10 cellular contexts compared by ENCODE assay signal in the genomic region with DNA sequence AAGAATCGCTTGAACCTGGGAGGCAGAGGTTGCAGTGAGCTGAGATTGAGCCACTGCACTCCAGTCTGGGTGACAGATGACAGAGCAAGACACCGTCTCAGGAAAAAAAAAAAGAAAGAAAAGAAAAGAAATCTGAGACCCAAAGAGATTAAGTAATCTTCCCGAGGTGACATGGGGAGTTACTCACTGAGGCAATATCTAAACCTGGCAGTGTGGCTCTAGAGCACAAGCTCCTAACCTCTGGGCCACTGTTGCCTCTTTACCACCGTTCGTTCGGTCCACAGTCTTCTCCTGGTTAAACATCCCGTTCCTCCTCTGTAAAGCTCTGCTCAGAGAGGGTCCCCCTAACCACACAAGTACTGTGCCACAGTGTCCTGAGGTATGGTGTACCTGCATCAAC. TPM values are rescaled to one million over a fixed set of nuclear protein-coding genes. Genes with fewer than 3 reads are reported as not detected.
DNase-seq lines count a peak whose midpoint lies in the region; ATAC-seq and TF ChIP-seq lines count a peak whose summit lies in the region.
"Had no signal": no experiment of that assay in that cellular context is flagged by ENCODE, and none has a peak within 500 bp of the region (broad histone marks: within the 10 kb centered on the region; RNA-seq: fewer than 3 reads in every experiment).

No MANE protein-coding gene starts in this region.

- H3T11ph ChIP-seq in H9 (ENCODE audit: low read length), result no peak overlapping the region

- H3K23ac ChIP-seq in H9 (ENCODE audit: insufficient read length, low read depth, low read length) (no peak overlapping the region), mesenchymal stem cell (ENCODE audit: low read length in 2 of 2) (no peak overlapping the region)

- no peak overlapping the region for H4K5ac ChIP-seq in H9 (ENCODE audit: insufficient read length, low read depth, low read length)

- no peak overlapping the region for H2AK5ac ChIP-seq in H9 (ENCODE audit: insufficient read length, low read length)
- H2AK5ac ChIP-seq in mesenchymal stem cell (ENCODE audit: low read length, severe bottlenecking), result peak overlapping the region; percentile 9

- no peak for TF ChIP-seq POLR2A in upper lobe of left lung (IDR thresholded peaks at IDR 0.05)

- H3K4me1 ChIP-seq in ACC112 (ENCODE audit: control insufficient read depth, insufficient read depth, low read length, unreplicated experiment), result peaks cover 12% of the 10 kb centered on the region
- no peaks in the 10 kb centered on the region for H3K4me1 ChIP-seq in H9 (ENCODE audit: insufficient read depth, low read length)
- peaks cover 3% of the 10 kb centered on the region for H3K4me1 ChIP-seq in mesenchymal stem cell (ENCODE audit: control insufficient read depth, insufficient read depth, low read depth, low read length)
- H3K4me1 ChIP-seq in upper lobe of left lung, result peaks cover 7 to 13% (median 9%) of the 10 kb centered on the region in 4 donors

- H2BK12ac ChIP-seq in H9 (ENCODE audit: insufficient read length, low read depth, low read length) (no peak overlapping the region), mesenchymal stem cell (ENCODE audit: low read length in 2 of 2) (peak overlapping the region in 1 of 2 experiments; percentile 39)

- H4K8ac ChIP-seq in H9 (replicated peaks; ENCODE audit: insufficient read length, low read depth, low read length), result no peak overlapping the region
- H4K8ac ChIP-seq in mesenchymal stem cell (ENCODE audit: low read length), result no peak overlapping the region

- no peak overlapping the region for H3K14ac ChIP-seq in H9 (ENCODE audit: insufficient read depth, low read length)
- no peak overlapping the region for H3K14ac ChIP-seq in mesenchymal stem cell (ENCODE audit: low read length in 2 of 2)

- 0 out of 7 replicates have a peak overlapping the region, but pooled peaks of 1 of the 3 experiments have one; percentile 48 for H3K27ac Mint-ChIP-seq in H9
- peak overlapping the region; percentile 49 for H3K27ac Mint-ChIP-seq in activated naive CD8-positive, alpha-beta T cell treated with anti-CD3 and anti-CD28 coated beads, Interleukin-2, amount 50 U/mL, for 24 hours

- H2BK20ac ChIP-seq in H9 (ENCODE audit: low read depth, low read length, poor library complexity, severe bottlenecking), result no peak overlapping the region

- H4K91ac ChIP-seq in H9 (ENCODE audit: insufficient read length, low read depth, low read length) (no peak overlapping the region), mesenchymal stem cell (ENCODE audit: low read length) (no peak overlapping the region)

- H3K4me3 Mint-ChIP-seq in H9, result peak overlapping the region; percentile 93 to 97; a peak in 4 of 5 replicates
- H3K4me3 Mint-ChIP-seq in activated naive CD8-positive, alpha-beta T cell treated with anti-CD3 and anti-CD28 coated beads, Interleukin-2, amount 50 U/mL, for 24 hours, result peak overlapping the region; percentile 94

- H3K23me2 ChIP-seq in H9 (ENCODE audit: insufficient read length, low read depth, low read length, poor library complexity, severe bottlenecking), result peaks cover 3% of the 10 kb centered on the region

- H3K9ac ChIP-seq in H9 (ENCODE audit: extremely low read depth, insufficient read length, low read length), result no peak overlapping the region
- H3K9ac ChIP-seq in mesenchymal stem cell (ENCODE audit: low read length), result peak overlapping the region; percentile 100

- no peaks in the 10 kb centered on the region for H3K36me3 ChIP-seq in ACC112 (ENCODE audit: insufficient read depth, low read length)
- peaks cover 5 to 14% of the 10 kb centered on the region in 2 experiments for H3K36me3 ChIP-seq in mesenchymal stem cell (ENCODE audit: control insufficient read depth in 1 of 2, insufficient read depth in 2 of 2, low read depth in 1 of 2, low read length in 2 of 2)
- H3K36me3 ChIP-seq in upper lobe of left lung, result peaks cover 0 to 9% (median 4%) of the 10 kb centered on the region in 4 donors
- H3K36me3 ChIP-seq: pancreas had no signal

- no peak overlapping the region for H2AFZ ChIP-seq in ACC112 (ENCODE audit: low read length, unreplicated experiment)
- H2AFZ ChIP-seq in H9 (ENCODE audit: low read length), result no peak overlapping the region
- no peak overlapping the region for H2AFZ ChIP-seq in mesenchymal stem cell (ENCODE audit: low read depth, low read length)

- no peaks in the 10 kb centered on the region for H3K9me3 Mint-ChIP-seq in H9
- no peaks in the 10 kb centered on the region for H3K9me3 Mint-ChIP-seq in activated naive CD8-positive, alpha-beta T cell treated with anti-CD3 and anti-CD28 coated beads, Interleukin-2, amount 50 U/mL, for 24 hours

- peaks cover 15 to 18% of the 10 kb centered on the region in 2 experiments for H3K4me1 Mint-ChIP-seq in H9
- H3K4me1 Mint-ChIP-seq in activated naive CD8-positive, alpha-beta T cell treated with anti-CD3 and anti-CD28 coated beads, Interleukin-2, amount 50 U/mL, for 24 hours, result peaks cover 23% of the 10 kb centered on the region

- DNase-seq in H9 (no peak), mesenchymal stem cell (no peak), NCI-H2107 (lab: John Stamatoyannopoulos, UW) (no peak), upper lobe of left lung (no peak)
- no peak for DNase-seq in activated naive CD8-positive, alpha-beta T cell treated with anti-CD3 and anti-CD28 coated beads, Interleukin-2, amount 50 U/mL, for 24 hours
- DNase-seq: islet precursor cell, pancreas had no signal

- H2BK120ac ChIP-seq in H9 (ENCODE audit: low read depth, low read length, poor library complexity, severe bottlenecking) (no peak overlapping the region), mesenchymal stem cell (ENCODE audit: low read depth, low read length) (no peak overlapping the region)

- H4K20me1 ChIP-seq in H9 (ENCODE audit: control insufficient read depth, insufficient read depth, insufficient read length), result no peaks in the 10 kb centered on the region

- H3K18ac ChIP-seq in H9 (ENCODE audit: insufficient read length, low read depth, low read length) (no peak overlapping the region), mesenchymal stem cell (ENCODE audit: low read depth in 1 of 2, low read length in 2 of 2) (no peak overlapping the region)

- H2BK5ac ChIP-seq in H9 (ENCODE audit: insufficient read length, low read length) (no peak overlapping the region), mesenchymal stem cell (ENCODE audit: low read depth, low read length, poor library complexity, severe bottlenecking) (no peak overlapping the region)

- H3K27me3 ChIP-seq in ACC112 (ENCODE audit: insufficient read depth, low read length) (no peaks in the 10 kb centered on the region), H9 (ENCODE audit: insufficient read depth, low read length) (no peaks in the 10 kb centered on the region), mesenchymal stem cell (ENCODE audit: control insufficient read depth in 1 of 2, insufficient read depth in 1 of 2, low read length in 2 of 2) (no peaks in the 10 kb centered on the region), upper lobe of left lung (no peaks in the 10 kb centered on the region)
- H3K27me3 ChIP-seq: pancreas had no signal

- H3K79me1 ChIP-seq in H9 (ENCODE audit: insufficient read depth, low read depth, low read length, poor library complexity, severe bottlenecking) (no peaks in the 10 kb centered on the region), mesenchymal stem cell (replicated peaks; ENCODE audit: low read length, poor library complexity, severe bottlenecking) (peaks cover 20% of the 10 kb centered on the region)

- H3K56ac ChIP-seq in H9 (ENCODE audit: insufficient read length, low read depth, low read length), result no peak overlapping the region

- no peaks in the 10 kb centered on the region; a peak in 1 of 7 replicates for H3K36me3 Mint-ChIP-seq in H9 (ENCODE audit: insufficient read depth in 1 of 3, low read depth in 3 of 3)
- H3K36me3 Mint-ChIP-seq in activated naive CD8-positive, alpha-beta T cell treated with anti-CD3 and anti-CD28 coated beads, Interleukin-2, amount 50 U/mL, for 24 hours (ENCODE audit: low read depth), result peaks cover 3% of the 10 kb centered on the region

- H3K27me3 Mint-ChIP-seq in H9 (ENCODE audit: low read depth), result no peaks in the 10 kb centered on the region; the same call in 1 of the 2 replicates
- H3K27me3 Mint-ChIP-seq in activated naive CD8-positive, alpha-beta T cell treated with anti-CD3 and anti-CD28 coated beads, Interleukin-2, amount 50 U/mL, for 24 hours, result no peaks in the 10 kb centered on the region

- TF ChIP-seq CTCF in H9 (conservative IDR thresholded peaks at IDR 0.05) (no peak), upper lobe of left lung (IDR thresholded peaks at IDR 0.05) (no peak)

- H3K4me2 ChIP-seq in H9 (ENCODE audit: insufficient read depth, insufficient read length, low read length) (peak overlapping the region; percentile 98), mesenchymal stem cell (ENCODE audit: low read length, poor library complexity, severe bottlenecking) (no peak overlapping the region)

- H3K4me3 ChIP-seq in ACC112 (ENCODE audit: low read depth, low read length) (peak overlapping the region; percentile 96), mesenchymal stem cell (ENCODE audit: insufficient read depth in 1 of 2, low read depth in 1 of 2, low read length in 2 of 2) (peak overlapping the region in 1 of 2 experiments; percentile 100), upper lobe of left lung (no peak overlapping the region)

- H3K4ac ChIP-seq in H9 (ENCODE audit: low read depth, low read length), result no peak overlapping the region
- no peak overlapping the region for H3K4ac ChIP-seq in mesenchymal stem cell (ENCODE audit: low read depth in 1 of 2, low read length in 2 of 2)

- no CpG with 5 or more reads among the region's 7 CpGs for WGBS in H9 (ENCODE audit: extremely low coverage, insufficient read length, low lambda C conversion rate)
- WGBS in mesenchymal stem cell, result 91% methylated on average over 7 of the region's 7 CpGs
- 81 to 83% methylated on average over 7 of the region's 7 CpGs for WGBS in upper lobe of left lung, 2 donors

- no peak for ATAC-seq in activated naive CD8-positive, alpha-beta T cell treated with anti-CD3 and anti-CD28 coated beads, Interleukin-2, amount 50 U/mL, for 24 hours
- ATAC-seq in upper lobe of left lung (ENCODE audit: low FRiP score in 2 of 2), result no peak
- no peak for ATAC-seq in HG03039 (IDR thresholded peaks at IDR 0.05; ENCODE audit: unreplicated experiment)
- ATAC-seq in GM21447 (IDR thresholded peaks at IDR 0.05; ENCODE audit: unreplicated experiment), result no peak
- ATAC-seq: pancreas had no signal

- H2BK15ac ChIP-seq in H9 (ENCODE audit: low read depth, low read length) (no peak overlapping the region), mesenchymal stem cell (ENCODE audit: low read depth, poor library complexity, severe bottlenecking) (no peak overlapping the region)

- H3K27ac ChIP-seq in ACC112 (ENCODE audit: low read depth, low read length), result no peak overlapping the region
- H3K27ac ChIP-seq in H9 (ENCODE audit: insufficient read length, low read depth, low read length), result no peak overlapping the region
- H3K27ac ChIP-seq in mesenchymal stem cell (ENCODE audit: low read length, poor library complexity, severe bottlenecking), result no peak overlapping the region
- no peak overlapping the region for H3K27ac ChIP-seq in upper lobe of left lung
- H3K27ac ChIP-seq: pancreas had no signal

- TF ChIP-seq EP300 in upper lobe of left lung (IDR thresholded peaks at IDR 0.05), result no peak

- H3K79me2 ChIP-seq in ACC112 (ENCODE audit: control insufficient read depth, insufficient read depth, low read length, unreplicated experiment), result peaks cover 17% of the 10 kb centered on the region
- no peaks in the 10 kb centered on the region for H3K79me2 ChIP-seq in H9 (ENCODE audit: insufficient read depth, low read length)

- no peaks in the 10 kb centered on the region for H3K9me3 ChIP-seq in H9 (ENCODE audit: control insufficient read depth, low read depth, low read length)
- no peaks in the 10 kb centered on the region for H3K9me3 ChIP-seq in mesenchymal stem cell (ENCODE audit: control insufficient read depth, low read length)
- no peaks in the 10 kb centered on the region for H3K9me3 ChIP-seq in upper lobe of left lung
- H3K9me3 ChIP-seq: pancreas had no signal

RNA-seq across cellular contexts. Expression of a gene that starts 1.5 kb away (rescaled TPM):
- total RNA-seq in H9 (2021) (14.0 and 15.9 TPM in 2 replicates), upper lobe of left lung (10 to 100 TPM; 27.5 to 53.3 (median 36.5) TPM)
- polyA plus RNA-seq in mesenchymal stem cell (2013, experiment 1 of 2), result 24.4 TPM
- 23.7 TPM for polyA plus RNA-seq in mesenchymal stem cell (2013, experiment 2 of 2)

RNA-seq across cellular contexts. Expression of a gene that starts 23.2 kb away (rescaled TPM):
- total RNA-seq in H9 (2021), result 35.1 and 36.0 TPM in 2 replicates
- polyA plus RNA-seq in mesenchymal stem cell (2013, experiment 1 of 2), result 44.9 TPM
- 45.0 TPM for polyA plus RNA-seq in mesenchymal stem cell (2013, experiment 2 of 2)
- 10 to 100 TPM; 49.2 to 95.0 (median 59.7) TPM for total RNA-seq in upper lobe of left lung

RNA-seq across cellular contexts. Expression of a gene that starts 32.8 kb away (rescaled TPM):
- total RNA-seq in H9 (2021), result 118 and 125 TPM in 2 replicates
- polyA plus RNA-seq in mesenchymal stem cell (2013, experiment 1 of 2), result 62.5 TPM
- 61.5 TPM for polyA plus RNA-seq in mesenchymal stem cell (2013, experiment 2 of 2)
- 10 to 100 TPM; 38.5 to 84.1 (median 59.9) TPM for total RNA-seq in upper lobe of left lung

RNA-seq across cellular contexts. Expression of a gene that starts 44.3 kb away (rescaled TPM):
- total RNA-seq in H9 (2021) (9.1 and 9.4 TPM in 2 replicates), upper lobe of left lung (10 to 100 TPM; 22.6 to 70.8 (median 40.5) TPM)
- 5.3 TPM for polyA plus RNA-seq in mesenchymal stem cell (2013, experiment 1 of 2)
- polyA plus RNA-seq in mesenchymal stem cell (2013, experiment 2 of 2), result 5.4 TPM

RNA-seq across cellular contexts. Expression of a gene that starts 45.5 kb away (rescaled TPM):
- total RNA-seq in H9 (2021) (91.2 and 92.0 TPM in 2 replicates), upper lobe of left lung (10 to 100 TPM; 29.5 to 57.0 (median 45.1) TPM)
- polyA plus RNA-seq in mesenchymal stem cell (2013, experiment 1 of 2), result 16.0 TPM
- 16.3 TPM for polyA plus RNA-seq in mesenchymal stem cell (2013, experiment 2 of 2)
